ENCODE assay signal across 9 cellular contexts in genomic region chr2:108184421-108184820, GRCh38. TPM values are rescaled to one million over a fixed set of nuclear protein-coding genes. Genes with fewer than 3 reads are reported as not detected.
DNase-seq lines count a peak whose midpoint lies in the region; ATAC-seq lines count a peak whose summit lies in the region.
"Had no signal": no experiment of that assay in that cellular context is flagged by ENCODE, and none has a peak within 500 bp of the region (broad histone marks: within the 10 kb centered on the region; RNA-seq: fewer than 3 reads in every experiment).

No MANE protein-coding gene starts in this region.

- no peaks in the 10 kb centered on the region for H3K4me1 Mint-ChIP-seq in activated naive CD4-positive, alpha-beta T cell treated with anti-CD3 and anti-CD28 coated beads, Interleukin-2, amount 10 ng/mL, durations not matched to agents 7 days and 5 days

- H3K36me3 Mint-ChIP-seq in activated naive CD4-positive, alpha-beta T cell treated with anti-CD3 and anti-CD28 coated beads, Interleukin-2, amount 10 ng/mL, durations not matched to agents 7 days and 5 days: no peaks in the 10 kb centered on the region

- CTCF ChIA-PET in activated naive CD4-positive, alpha-beta T cell treated with anti-CD3 and anti-CD28 coated beads, Interleukin-2, amount 10 ng/mL, durations not matched to agents 7 days and 5 days (lab: Charles Lee): interaction anchor here (0.6 to 1.1 kb wide), 4 partner anchors 65 to 399 kb away, joined by 3 to 5 read pairs (median 3); no protein-coding TSS in a partner anchor

- H3K27ac Mint-ChIP-seq in activated naive CD4-positive, alpha-beta T cell treated with anti-CD3 and anti-CD28 coated beads, Interleukin-2, amount 10 ng/mL, durations not matched to agents 7 days and 5 days: no peak overlapping the region

- H3K4me3 Mint-ChIP-seq in activated naive CD4-positive, alpha-beta T cell treated with anti-CD3 and anti-CD28 coated beads, Interleukin-2, amount 10 ng/mL, durations not matched to agents 7 days and 5 days: no peak overlapping the region

- no peaks in the 10 kb centered on the region for H3K9me3 Mint-ChIP-seq in activated naive CD4-positive, alpha-beta T cell treated with anti-CD3 and anti-CD28 coated beads, Interleukin-2, amount 10 ng/mL, durations not matched to agents 7 days and 5 days

- H3K27me3 Mint-ChIP-seq in activated naive CD4-positive, alpha-beta T cell treated with anti-CD3 and anti-CD28 coated beads, Interleukin-2, amount 10 ng/mL, durations not matched to agents 7 days and 5 days: peaks cover 4% of the 10 kb centered on the region

- ATAC-seq in HG02759 (IDR thresholded peaks at IDR 0.05; ENCODE audit: unreplicated experiment): peak; percentile 67
- ATAC-seq in left lobe of liver: peak; percentile 85

- DNase-seq in EL (peak; percentile 25), SHP77 treated with DMSO at 0.1 percent for 48 hours (lab: John Stamatoyannopoulos, UW) (peak; percentile 27), left lobe of liver (ENCODE audit: low spot score) (no peak), NOMO-1 treated with DMSO at 0.1 percent for 48 hours (lab: John Stamatoyannopoulos, UW; ENCODE audit: unreplicated experiment) (no peak), activated gamma-delta T cell treated with Interleukin-2 at 50 U/mL for 16 hours (no peak)
- no peak for DNase-seq in activated naive CD4-positive, alpha-beta T cell treated with anti-CD3 and anti-CD28 coated beads, Interleukin-2, amount 10 ng/mL, durations not matched to agents 7 days and 5 days
- no peak for DNase-seq in activated naive CD4-positive, alpha-beta T cell treated with Interleukin-2 at 50 U/mL for 16 hours

RNA-seq across cellular contexts. Expression of gene SULT1C3, which starts 55.3 kb away (rescaled TPM):
- total RNA-seq in left lobe of liver: not detected
- total RNA-seq: subcutaneous adipose tissue had no signal

Comparison
In these comparisons a context has a peak if more than half of its experiments do, and no peak if none do; other contexts are left out.
1. DNase-seq: peak in EL (single experiment) and SHP77 treated with DMSO at 0.1 percent for 48 hours (single experiment); none in left lobe of liver (single experiment), NOMO-1 treated with DMSO at 0.1 percent for 48 hours (single experiment), activated gamma-delta T cell treated with Interleukin-2 at 50 U/mL for 16 hours (single experiment), activated naive CD4-positive, alpha-beta T cell treated with anti-CD3 and anti-CD28 coated beads, Interleukin-2, amount 10 ng/mL, durations not matched to agents 7 days and 5 days (single experiment) and activated naive CD4-positive, alpha-beta T cell treated with Interleukin-2 at 50 U/mL for 16 hours (single experiment).